In the genomic region with DNA sequence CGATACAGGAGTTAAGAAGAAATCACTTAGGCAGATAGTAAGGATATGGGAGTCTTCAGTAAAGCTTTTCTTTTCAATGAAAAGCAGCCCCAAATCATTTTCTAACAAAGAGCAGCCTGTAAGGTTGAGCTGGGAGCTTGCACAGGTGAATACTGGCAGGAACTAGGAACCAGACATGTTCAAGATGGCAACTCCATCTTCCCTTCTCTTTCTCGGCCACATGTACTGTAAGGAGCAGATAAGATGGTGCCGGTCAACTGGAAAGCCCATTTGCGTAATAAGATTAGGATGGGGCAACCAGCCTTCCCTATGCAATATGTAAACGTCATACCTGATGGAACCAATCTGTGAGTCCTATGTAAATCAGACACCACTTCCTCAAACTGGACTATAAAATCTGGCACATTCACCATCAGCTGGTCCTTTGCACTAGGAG, we compare ENCODE assay signal across 1 cellular context.
TF ChIP-seq lines count a peak whose summit lies in the region.

No MANE protein-coding gene starts in this region.

TF ChIP-seq in K562, 482 proteins besides CTCF, POLR2A, EP300 and RAD21 (continued from another document and continues in another):
- TF ChIP-seq, protein P1, sequence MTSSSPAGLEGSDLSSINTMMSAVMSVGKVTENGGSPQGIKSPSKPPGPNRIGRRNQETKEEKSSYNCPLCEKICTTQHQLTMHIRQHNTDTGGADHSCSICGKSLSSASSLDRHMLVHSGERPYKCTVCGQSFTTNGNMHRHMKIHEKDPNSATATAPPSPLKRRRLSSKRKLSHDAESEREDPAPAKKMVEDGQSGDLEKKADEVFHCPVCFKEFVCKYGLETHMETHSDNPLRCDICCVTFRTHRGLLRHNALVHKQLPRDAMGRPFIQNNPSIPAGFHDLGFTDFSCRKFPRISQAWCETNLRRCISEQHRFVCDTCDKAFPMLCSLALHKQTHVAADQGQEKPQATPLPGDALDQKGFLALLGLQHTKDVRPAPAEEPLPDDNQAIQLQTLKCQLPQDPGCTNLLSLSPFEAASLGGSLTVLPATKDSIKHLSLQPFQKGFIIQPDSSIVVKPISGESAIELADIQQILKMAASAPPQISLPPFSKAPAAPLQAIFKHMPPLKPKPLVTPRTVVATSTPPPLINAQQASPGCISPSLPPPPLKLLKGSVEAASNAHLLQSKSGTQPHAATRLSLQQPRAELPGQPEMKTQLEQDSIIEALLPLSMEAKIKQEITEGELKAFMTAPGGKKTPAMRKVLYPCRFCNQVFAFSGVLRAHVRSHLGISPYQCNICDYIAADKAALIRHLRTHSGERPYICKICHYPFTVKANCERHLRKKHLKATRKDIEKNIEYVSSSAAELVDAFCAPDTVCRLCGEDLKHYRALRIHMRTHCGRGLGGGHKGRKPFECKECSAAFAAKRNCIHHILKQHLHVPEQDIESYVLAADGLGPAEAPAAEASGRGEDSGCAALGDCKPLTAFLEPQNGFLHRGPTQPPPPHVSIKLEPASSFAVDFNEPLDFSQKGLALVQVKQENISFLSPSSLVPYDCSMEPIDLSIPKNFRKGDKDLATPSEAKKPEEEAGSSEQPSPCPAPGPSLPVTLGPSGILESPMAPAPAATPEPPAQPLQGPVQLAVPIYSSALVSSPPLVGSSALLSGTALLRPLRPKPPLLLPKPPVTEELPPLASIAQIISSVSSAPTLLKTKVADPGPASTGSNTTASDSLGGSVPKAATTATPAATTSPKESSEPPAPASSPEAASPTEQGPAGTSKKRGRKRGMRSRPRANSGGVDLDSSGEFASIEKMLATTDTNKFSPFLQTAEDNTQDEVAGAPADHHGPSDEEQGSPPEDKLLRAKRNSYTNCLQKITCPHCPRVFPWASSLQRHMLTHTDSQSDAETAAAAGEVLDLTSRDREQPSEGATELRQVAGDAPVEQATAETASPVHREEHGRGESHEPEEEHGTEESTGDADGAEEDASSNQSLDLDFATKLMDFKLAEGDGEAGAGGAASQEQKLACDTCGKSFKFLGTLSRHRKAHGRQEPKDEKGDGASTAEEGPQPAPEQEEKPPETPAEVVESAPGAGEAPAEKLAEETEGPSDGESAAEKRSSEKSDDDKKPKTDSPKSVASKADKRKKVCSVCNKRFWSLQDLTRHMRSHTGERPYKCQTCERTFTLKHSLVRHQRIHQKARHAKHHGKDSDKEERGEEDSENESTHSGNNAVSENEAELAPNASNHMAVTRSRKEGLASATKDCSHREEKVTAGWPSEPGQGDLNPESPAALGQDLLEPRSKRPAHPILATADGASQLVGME (CRISPR knock-in tag; IDR thresholded peaks at IDR 0.05) = no peak
- TF ChIP-seq ETV6 (IDR thresholded peaks at IDR 0.05; ENCODE audit: borderline replicate concordance in 1 of 2, low read depth in 2 of 2, low read length in 1 of 2) = no peak
- TF ChIP-seq ETV6 (CRISPR knock-in tag; IDR thresholded peaks at IDR 0.05; ENCODE audit: borderline replicate concordance) = no peak
- TF ChIP-seq GTF2F1 (IDR thresholded peaks at IDR 0.05; ENCODE audit: low read depth, low read length) = no peak
- TF ChIP-seq TEAD2 (tag; IDR thresholded peaks at IDR 0.05) = 0 out of 2 replicates have a peak, but pooled peaks have one; percentile 56
- no peak for TF ChIP-seq ARHGAP35 (IDR thresholded peaks at IDR 0.05; ENCODE audit: partially characterized antibody)
- TF ChIP-seq, protein P2, sequence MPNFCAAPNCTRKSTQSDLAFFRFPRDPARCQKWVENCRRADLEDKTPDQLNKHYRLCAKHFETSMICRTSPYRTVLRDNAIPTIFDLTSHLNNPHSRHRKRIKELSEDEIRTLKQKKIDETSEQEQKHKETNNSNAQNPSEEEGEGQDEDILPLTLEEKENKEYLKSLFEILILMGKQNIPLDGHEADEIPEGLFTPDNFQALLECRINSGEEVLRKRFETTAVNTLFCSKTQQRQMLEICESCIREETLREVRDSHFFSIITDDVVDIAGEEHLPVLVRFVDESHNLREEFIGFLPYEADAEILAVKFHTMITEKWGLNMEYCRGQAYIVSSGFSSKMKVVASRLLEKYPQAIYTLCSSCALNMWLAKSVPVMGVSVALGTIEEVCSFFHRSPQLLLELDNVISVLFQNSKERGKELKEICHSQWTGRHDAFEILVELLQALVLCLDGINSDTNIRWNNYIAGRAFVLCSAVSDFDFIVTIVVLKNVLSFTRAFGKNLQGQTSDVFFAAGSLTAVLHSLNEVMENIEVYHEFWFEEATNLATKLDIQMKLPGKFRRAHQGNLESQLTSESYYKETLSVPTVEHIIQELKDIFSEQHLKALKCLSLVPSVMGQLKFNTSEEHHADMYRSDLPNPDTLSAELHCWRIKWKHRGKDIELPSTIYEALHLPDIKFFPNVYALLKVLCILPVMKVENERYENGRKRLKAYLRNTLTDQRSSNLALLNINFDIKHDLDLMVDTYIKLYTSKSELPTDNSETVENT (CRISPR knock-in tag; IDR thresholded peaks at IDR 0.05) = no peak
- peak; percentile 35; the same call in 1 of the 2 replicates for TF ChIP-seq CBFA2T2 (conservative IDR thresholded peaks at IDR 0.05)
- 0 out of 4 replicates have a peak, but pooled peaks of 1 of the 2 experiments have one; percentile 7 for TF ChIP-seq KDM1A (IDR thresholded peaks at IDR 0.05)
- TF ChIP-seq THRAP3 (IDR thresholded peaks at IDR 0.05; ENCODE audit: borderline replicate concordance) = no peak
- no peak for TF ChIP-seq ZNF77 (CRISPR knock-in tag; IDR thresholded peaks at IDR 0.05)
- no peak for TF ChIP-seq PRPF4 (IDR thresholded peaks at IDR 0.05; ENCODE audit: insufficient read depth, low read depth, low read length, poor library complexity, severe bottlenecking)
- TF ChIP-seq YY1 (IDR thresholded peaks at IDR 0.05; ENCODE audit: borderline replicate concordance in 1 of 3, control insufficient read depth in 1 of 3, extremely low read depth in 1 of 3, insufficient read depth in 3 of 3, insufficient read length in 1 of 3, insufficient replicate concordance in 2 of 3, low read depth in 1 of 3, low read length in 2 of 3) = peak in 1 of 3 experiments; percentile 83
- TF ChIP-seq TCF7L2 (IDR thresholded peaks at IDR 0.05; ENCODE audit: low read depth, low read length) = no peak
- no peak for TF ChIP-seq TRIM28 (IDR thresholded peaks at IDR 0.05)
- TF ChIP-seq, protein P3, sequence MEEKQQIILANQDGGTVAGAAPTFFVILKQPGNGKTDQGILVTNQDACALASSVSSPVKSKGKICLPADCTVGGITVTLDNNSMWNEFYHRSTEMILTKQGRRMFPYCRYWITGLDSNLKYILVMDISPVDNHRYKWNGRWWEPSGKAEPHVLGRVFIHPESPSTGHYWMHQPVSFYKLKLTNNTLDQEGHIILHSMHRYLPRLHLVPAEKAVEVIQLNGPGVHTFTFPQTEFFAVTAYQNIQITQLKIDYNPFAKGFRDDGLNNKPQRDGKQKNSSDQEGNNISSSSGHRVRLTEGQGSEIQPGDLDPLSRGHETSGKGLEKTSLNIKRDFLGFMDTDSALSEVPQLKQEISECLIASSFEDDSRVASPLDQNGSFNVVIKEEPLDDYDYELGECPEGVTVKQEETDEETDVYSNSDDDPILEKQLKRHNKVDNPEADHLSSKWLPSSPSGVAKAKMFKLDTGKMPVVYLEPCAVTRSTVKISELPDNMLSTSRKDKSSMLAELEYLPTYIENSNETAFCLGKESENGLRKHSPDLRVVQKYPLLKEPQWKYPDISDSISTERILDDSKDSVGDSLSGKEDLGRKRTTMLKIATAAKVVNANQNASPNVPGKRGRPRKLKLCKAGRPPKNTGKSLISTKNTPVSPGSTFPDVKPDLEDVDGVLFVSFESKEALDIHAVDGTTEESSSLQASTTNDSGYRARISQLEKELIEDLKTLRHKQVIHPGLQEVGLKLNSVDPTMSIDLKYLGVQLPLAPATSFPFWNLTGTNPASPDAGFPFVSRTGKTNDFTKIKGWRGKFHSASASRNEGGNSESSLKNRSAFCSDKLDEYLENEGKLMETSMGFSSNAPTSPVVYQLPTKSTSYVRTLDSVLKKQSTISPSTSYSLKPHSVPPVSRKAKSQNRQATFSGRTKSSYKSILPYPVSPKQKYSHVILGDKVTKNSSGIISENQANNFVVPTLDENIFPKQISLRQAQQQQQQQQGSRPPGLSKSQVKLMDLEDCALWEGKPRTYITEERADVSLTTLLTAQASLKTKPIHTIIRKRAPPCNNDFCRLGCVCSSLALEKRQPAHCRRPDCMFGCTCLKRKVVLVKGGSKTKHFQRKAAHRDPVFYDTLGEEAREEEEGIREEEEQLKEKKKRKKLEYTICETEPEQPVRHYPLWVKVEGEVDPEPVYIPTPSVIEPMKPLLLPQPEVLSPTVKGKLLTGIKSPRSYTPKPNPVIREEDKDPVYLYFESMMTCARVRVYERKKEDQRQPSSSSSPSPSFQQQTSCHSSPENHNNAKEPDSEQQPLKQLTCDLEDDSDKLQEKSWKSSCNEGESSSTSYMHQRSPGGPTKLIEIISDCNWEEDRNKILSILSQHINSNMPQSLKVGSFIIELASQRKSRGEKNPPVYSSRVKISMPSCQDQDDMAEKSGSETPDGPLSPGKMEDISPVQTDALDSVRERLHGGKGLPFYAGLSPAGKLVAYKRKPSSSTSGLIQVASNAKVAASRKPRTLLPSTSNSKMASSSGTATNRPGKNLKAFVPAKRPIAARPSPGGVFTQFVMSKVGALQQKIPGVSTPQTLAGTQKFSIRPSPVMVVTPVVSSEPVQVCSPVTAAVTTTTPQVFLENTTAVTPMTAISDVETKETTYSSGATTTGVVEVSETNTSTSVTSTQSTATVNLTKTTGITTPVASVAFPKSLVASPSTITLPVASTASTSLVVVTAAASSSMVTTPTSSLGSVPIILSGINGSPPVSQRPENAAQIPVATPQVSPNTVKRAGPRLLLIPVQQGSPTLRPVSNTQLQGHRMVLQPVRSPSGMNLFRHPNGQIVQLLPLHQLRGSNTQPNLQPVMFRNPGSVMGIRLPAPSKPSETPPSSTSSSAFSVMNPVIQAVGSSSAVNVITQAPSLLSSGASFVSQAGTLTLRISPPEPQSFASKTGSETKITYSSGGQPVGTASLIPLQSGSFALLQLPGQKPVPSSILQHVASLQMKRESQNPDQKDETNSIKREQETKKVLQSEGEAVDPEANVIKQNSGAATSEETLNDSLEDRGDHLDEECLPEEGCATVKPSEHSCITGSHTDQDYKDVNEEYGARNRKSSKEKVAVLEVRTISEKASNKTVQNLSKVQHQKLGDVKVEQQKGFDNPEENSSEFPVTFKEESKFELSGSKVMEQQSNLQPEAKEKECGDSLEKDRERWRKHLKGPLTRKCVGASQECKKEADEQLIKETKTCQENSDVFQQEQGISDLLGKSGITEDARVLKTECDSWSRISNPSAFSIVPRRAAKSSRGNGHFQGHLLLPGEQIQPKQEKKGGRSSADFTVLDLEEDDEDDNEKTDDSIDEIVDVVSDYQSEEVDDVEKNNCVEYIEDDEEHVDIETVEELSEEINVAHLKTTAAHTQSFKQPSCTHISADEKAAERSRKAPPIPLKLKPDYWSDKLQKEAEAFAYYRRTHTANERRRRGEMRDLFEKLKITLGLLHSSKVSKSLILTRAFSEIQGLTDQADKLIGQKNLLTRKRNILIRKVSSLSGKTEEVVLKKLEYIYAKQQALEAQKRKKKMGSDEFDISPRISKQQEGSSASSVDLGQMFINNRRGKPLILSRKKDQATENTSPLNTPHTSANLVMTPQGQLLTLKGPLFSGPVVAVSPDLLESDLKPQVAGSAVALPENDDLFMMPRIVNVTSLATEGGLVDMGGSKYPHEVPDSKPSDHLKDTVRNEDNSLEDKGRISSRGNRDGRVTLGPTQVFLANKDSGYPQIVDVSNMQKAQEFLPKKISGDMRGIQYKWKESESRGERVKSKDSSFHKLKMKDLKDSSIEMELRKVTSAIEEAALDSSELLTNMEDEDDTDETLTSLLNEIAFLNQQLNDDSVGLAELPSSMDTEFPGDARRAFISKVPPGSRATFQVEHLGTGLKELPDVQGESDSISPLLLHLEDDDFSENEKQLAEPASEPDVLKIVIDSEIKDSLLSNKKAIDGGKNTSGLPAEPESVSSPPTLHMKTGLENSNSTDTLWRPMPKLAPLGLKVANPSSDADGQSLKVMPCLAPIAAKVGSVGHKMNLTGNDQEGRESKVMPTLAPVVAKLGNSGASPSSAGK (IDR thresholded peaks at IDR 0.05) = peak; percentile 33; the same call in 1 of the 2 replicates
- TF ChIP-seq GABPB1 (CRISPR knock-in tag; IDR thresholded peaks at IDR 0.05) = no peak
- no peak for TF ChIP-seq ILF3 (IDR thresholded peaks at IDR 0.05; ENCODE audit: borderline replicate concordance)
- no peak for TF ChIP-seq ETV1 (tag; conservative IDR thresholded peaks at IDR 0.05; ENCODE audit: low read depth)
- TF ChIP-seq FOXK1 (CRISPR knock-in tag; IDR thresholded peaks at IDR 0.05; ENCODE audit: borderline replicate concordance) = no peak
- TF ChIP-seq PTRF (tag; IDR thresholded peaks at IDR 0.05) = no peak
- TF ChIP-seq SRSF9 (IDR thresholded peaks at IDR 0.05; ENCODE audit: borderline replicate concordance, low read depth, low read length) = no peak
- TF ChIP-seq, protein P4, sequence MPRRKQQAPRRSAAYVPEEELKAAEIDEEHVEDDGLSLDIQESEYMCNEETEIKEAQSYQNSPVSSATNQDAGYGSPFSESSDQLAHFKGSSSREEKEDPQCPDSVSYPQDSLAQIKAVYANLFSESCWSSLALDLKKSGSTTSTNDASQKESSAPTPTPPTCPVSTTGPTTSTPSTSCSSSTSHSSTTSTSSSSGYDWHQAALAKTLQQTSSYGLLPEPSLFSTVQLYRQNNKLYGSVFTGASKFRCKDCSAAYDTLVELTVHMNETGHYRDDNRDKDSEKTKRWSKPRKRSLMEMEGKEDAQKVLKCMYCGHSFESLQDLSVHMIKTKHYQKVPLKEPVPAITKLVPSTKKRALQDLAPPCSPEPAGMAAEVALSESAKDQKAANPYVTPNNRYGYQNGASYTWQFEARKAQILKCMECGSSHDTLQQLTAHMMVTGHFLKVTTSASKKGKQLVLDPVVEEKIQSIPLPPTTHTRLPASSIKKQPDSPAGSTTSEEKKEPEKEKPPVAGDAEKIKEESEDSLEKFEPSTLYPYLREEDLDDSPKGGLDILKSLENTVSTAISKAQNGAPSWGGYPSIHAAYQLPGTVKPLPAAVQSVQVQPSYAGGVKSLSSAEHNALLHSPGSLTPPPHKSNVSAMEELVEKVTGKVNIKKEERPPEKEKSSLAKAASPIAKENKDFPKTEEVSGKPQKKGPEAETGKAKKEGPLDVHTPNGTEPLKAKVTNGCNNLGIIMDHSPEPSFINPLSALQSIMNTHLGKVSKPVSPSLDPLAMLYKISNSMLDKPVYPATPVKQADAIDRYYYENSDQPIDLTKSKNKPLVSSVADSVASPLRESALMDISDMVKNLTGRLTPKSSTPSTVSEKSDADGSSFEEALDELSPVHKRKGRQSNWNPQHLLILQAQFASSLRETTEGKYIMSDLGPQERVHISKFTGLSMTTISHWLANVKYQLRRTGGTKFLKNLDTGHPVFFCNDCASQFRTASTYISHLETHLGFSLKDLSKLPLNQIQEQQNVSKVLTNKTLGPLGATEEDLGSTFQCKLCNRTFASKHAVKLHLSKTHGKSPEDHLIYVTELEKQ (CRISPR knock-in tag; IDR thresholded peaks at IDR 0.05) = no peak
- TF ChIP-seq MEF2A (IDR thresholded peaks at IDR 0.05; ENCODE audit: control insufficient read depth, low read depth, low read length) = no peak
- no peak for TF ChIP-seq PRMT5 (CRISPR knock-in tag; IDR thresholded peaks at IDR 0.05)
- no peak for TF ChIP-seq RFX7 (CRISPR knock-in tag; IDR thresholded peaks at IDR 0.05)
- no peak for TF ChIP-seq ZNF311 (CRISPR knock-in tag; IDR thresholded peaks at IDR 0.05)
- peak; percentile 53 for TF ChIP-seq CXXC5 (CRISPR knock-in tag; IDR thresholded peaks at IDR 0.05)
- TF ChIP-seq TRIM24 (IDR thresholded peaks at IDR 0.05) = 0 out of 4 replicates have a peak, but pooled peaks of 1 of the 2 experiments have one; percentile 34
- no peak for TF ChIP-seq NR3C1 (CRISPR knock-in tag; IDR thresholded peaks at IDR 0.05)
- no peak for TF ChIP-seq BHLHE40 (IDR thresholded peaks at IDR 0.05; ENCODE audit: low read length)
- TF ChIP-seq KDM5B (IDR thresholded peaks at IDR 0.05; ENCODE audit: insufficient replicate concordance, low read depth, low read length) = no peak
- no peak for TF ChIP-seq SREBF1 (IDR thresholded peaks at IDR 0.05; ENCODE audit: borderline replicate concordance, low read depth, low read length)
- TF ChIP-seq MTA1 (IDR thresholded peaks at IDR 0.05; ENCODE audit: borderline replicate concordance) = no peak
- no peak for TF ChIP-seq NR2C2 (CRISPR knock-in tag; IDR thresholded peaks at IDR 0.05)
- no peak for TF ChIP-seq NR2C2 (tag; IDR thresholded peaks at IDR 0.05)
- TF ChIP-seq STAT5B (CRISPR knock-in tag; IDR thresholded peaks at IDR 0.05) = no peak
